Comparison of ENCODE assay signal across 17 cellular contexts in the genomic region with DNA sequence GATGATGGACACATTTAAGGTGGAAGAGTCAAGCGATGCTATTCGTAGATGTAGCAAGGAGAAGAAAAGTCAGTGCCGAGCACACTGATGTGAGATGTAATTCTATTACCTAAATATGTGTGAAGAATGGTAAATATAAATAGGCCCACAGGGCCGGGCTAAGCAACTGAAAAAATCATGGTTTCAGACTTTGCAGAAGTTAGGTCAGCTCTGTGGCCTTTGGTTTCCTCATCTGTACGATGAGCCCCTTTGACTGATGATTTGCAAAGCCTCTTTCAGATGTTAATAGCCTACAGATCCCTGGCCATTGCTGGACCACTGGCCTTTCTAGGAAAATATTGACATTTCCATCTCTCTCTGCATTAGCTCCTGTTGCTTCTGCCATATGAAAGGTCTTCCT.
A peak's percentile ranks its signal among the peaks of the same experiment; 100 is the strongest.
DNase-seq lines count a peak whose midpoint lies in the region; ATAC-seq and TF ChIP-seq lines count a peak whose summit lies in the region.
"Had no signal": no experiment of that assay in that cellular context is flagged by ENCODE, and none has a peak within 500 bp of the region (broad histone marks: within the 10 kb centered on the region; RNA-seq: fewer than 3 reads in every experiment).

No MANE protein-coding gene starts in this region.

- H3K27ac Mint-ChIP-seq in brain (peak overlapping the region in 4 of 5 experiments; percentile 12 to 94 (median 39)), nephron (peak overlapping the region in 2 of 3 experiments; percentile 16 to 25)
- H3K27ac Mint-ChIP-seq: B cell; CD8-positive, alpha-beta T cell; GM23338 had no signal

- BruUV-seq in A673 (replicated peaks; lab: Mats Ljungman, UMichigan): no TSS peak

- CTCF ChIA-PET in AG04450 (lab: Charles Lee): interaction anchor here (1.0 to 1.2 kb wide), 2 partner anchors 18 to 21 kb away, joined by 3 read pairs; no protein-coding TSS in a partner anchor
- CTCF ChIA-PET in A673 (lab: Charles Lee): no interaction called here

- no peak for DNase-seq in AG04450 (ENCODE audit: low read depth, low spot score)
- no peak for DNase-seq in substantia nigra (lab: John Stamatoyannopoulos, UW)
- DNase-seq in A673 (ENCODE audit: low spot score): no peak
- no peak for DNase-seq in MG63
- DNase-seq: Calu3; CD8-positive, alpha-beta T cell; DMS79 treated with DMSO at 0.1 percent for 48 hours; GF-D8; HCEC 1CT had no signal

- H3K27me3 Mint-ChIP-seq in brain (peaks cover 4% of the 10 kb centered on the region), nephron (ENCODE audit: low read depth) (peaks cover 12% of the 10 kb centered on the region)
- H3K27me3 Mint-ChIP-seq: B cell had no signal

- H3K36me3 Mint-ChIP-seq in brain (peaks cover 4% of the 10 kb centered on the region), nephron (ENCODE audit: low read depth) (no peaks in the 10 kb centered on the region)
- H3K36me3 Mint-ChIP-seq: CD8-positive, alpha-beta T cell had no signal

- H3K27ac ChIP-seq in AG04450 (ENCODE audit: low read depth, low read length) (peak overlapping the region; percentile 21), substantia nigra (ENCODE audit: low read depth, low read length, poor library complexity, severe bottlenecking) (peak overlapping the region; percentile 46), A673 (ENCODE audit: low read depth, low read length, poor library complexity, severe bottlenecking) (no peak overlapping the region)
- H3K27ac ChIP-seq: 22Rv1; A549; BLaER1 treated with 17β-estradiol and CSF1 and Interleukin-3, amounts not matched to agents 10 nM and 100 nM had no signal

- H3K9me3 ChIP-seq in AG04450 (ENCODE audit: control insufficient read depth, insufficient read depth, low read length) (no peaks in the 10 kb centered on the region), A673 (ENCODE audit: low read depth, low read length, poor library complexity, severe bottlenecking) (peaks cover 12% of the 10 kb centered on the region), MG63 (no peaks in the 10 kb centered on the region)
- H3K9me3 ChIP-seq: A549 had no signal

- H3K9me3 Mint-ChIP-seq in brain (peaks cover 0 to 22% (median 6%) of the 10 kb centered on the region in 5 experiments), nephron (peaks cover 6% of the 10 kb centered on the region)
- H3K9me3 Mint-ChIP-seq: CD8-positive, alpha-beta T cell; GM23338 had no signal

- H3K27me3 ChIP-seq in AG04450 (ENCODE audit: control insufficient read depth, insufficient read depth, low read length): no peaks in the 10 kb centered on the region
- peaks cover 53% of the 10 kb centered on the region for H3K27me3 ChIP-seq in A673 (replicated peaks; ENCODE audit: insufficient read depth, low read depth, low read length, poor library complexity)
- 0 out of 2 replicates have a peak, but pooled peaks cover 2% of the 10 kb centered on the region for H3K27me3 ChIP-seq in MG63
- H3K27me3 ChIP-seq: BLaER1 treated with 17β-estradiol and CSF1 and Interleukin-3, amounts not matched to agents 10 nM and 100 nM had no signal

- no peaks in the 10 kb centered on the region for H3K4me1 ChIP-seq in A673 (ENCODE audit: insufficient read depth, low read length, poor library complexity, severe bottlenecking)
- H3K4me1 ChIP-seq: A549 had no signal

- intact Hi-C loops in A673 (cut with micrococcal nuclease; ENCODE audit: unreplicated experiment): no loop called here

- no peak overlapping the region for H3K4me3 ChIP-seq in AG04450 (ENCODE audit: low read depth, low read length)
- no peak overlapping the region for H3K4me3 ChIP-seq in A673 (ENCODE audit: low read depth, low read length, poor library complexity, severe bottlenecking)
- H3K4me3 ChIP-seq in MG63: no peak overlapping the region
- H3K4me3 ChIP-seq: A549; BLaER1 treated with 17β-estradiol and CSF1 and Interleukin-3, amounts not matched to agents 10 nM and 100 nM; GM23338 had no signal

- H3K36me3 ChIP-seq in A673 (ENCODE audit: insufficient read depth, low read length, poor library complexity, severe bottlenecking): no peaks in the 10 kb centered on the region
- no peaks in the 10 kb centered on the region for H3K36me3 ChIP-seq in MG63
- H3K36me3 ChIP-seq: BLaER1 treated with 17β-estradiol and CSF1 and Interleukin-3, amounts not matched to agents 10 nM and 100 nM had no signal

- POLR2A ChIA-PET in AG04450 (lab: Yijun Ruan, JAX): no interaction called here
- POLR2A ChIA-PET in A673 (lab: Charles Lee; ENCODE audit: low non-redundant PET): no interaction called here

- ATAC-seq in HG03457 (IDR thresholded peaks at IDR 0.05; ENCODE audit: unreplicated experiment): no peak
- ATAC-seq: A549; CD8-positive, alpha-beta T cell had no signal

- no peak for TF ChIP-seq CTCF in AG04450 (IDR thresholded peaks at IDR 0.05; ENCODE audit: low read depth, low read length)
- TF ChIP-seq CTCF in brain (conservative IDR thresholded peaks at IDR 0.05): no peak
- no peak for TF ChIP-seq CTCF in nephron (IDR thresholded peaks at IDR 0.05; ENCODE audit: unreplicated experiment in 3 of 3)
- TF ChIP-seq CTCF in A673 (conservative IDR thresholded peaks at IDR 0.05; ENCODE audit: low read depth, low read length): no peak

- H3K4me1 Mint-ChIP-seq in brain: peaks cover 31% of the 10 kb centered on the region
- peaks cover 22% of the 10 kb centered on the region for H3K4me1 Mint-ChIP-seq in nephron
- H3K4me1 Mint-ChIP-seq: B cell had no signal

- H3K4me3 Mint-ChIP-seq in brain: peak overlapping the region in 1 of 5 experiments; percentile 0
- no peak overlapping the region for H3K4me3 Mint-ChIP-seq in nephron
- H3K4me3 Mint-ChIP-seq: B cell; CD8-positive, alpha-beta T cell; GM23338 had no signal
